Comparison of ENCODE assay signal across 8 cellular contexts in genomic region chr13:79405501-79405830, GRCh38. TPM values are rescaled to one million over a fixed set of nuclear protein-coding genes. Genes with fewer than 3 reads are reported as not detected.
A peak's percentile ranks its signal among the peaks of the same experiment; 100 is the strongest.
DNase-seq lines count a peak whose midpoint lies in the region; ATAC-seq, FAIRE-seq and TF ChIP-seq lines count a peak whose summit lies in the region.

No MANE protein-coding gene starts in this region.

- CTCF ChIA-PET in A549 (lab: Yijun Ruan, JAX) = interaction anchor here (1.7 kb wide), 1 partner anchor 18 kb away, joined by 3 read pairs; no protein-coding TSS in a partner anchor

- H3K4me1 ChIP-seq in A549 (peaks cover 41% of the 10 kb centered on the region), iPS-18a (ENCODE audit: control insufficient read depth, low read depth, low read length) (peaks cover 29% of the 10 kb centered on the region)

- H3K27me3 ChIP-seq in SU-DHL-6 (ENCODE audit: low read length) (no peaks in the 10 kb centered on the region), iPS-18a (ENCODE audit: control insufficient read depth, insufficient read depth, low read length) (no peaks in the 10 kb centered on the region)

- H3K4me2 ChIP-seq in A549 = peak overlapping the region; percentile 96
- H3K4me2 ChIP-seq in SU-DHL-6 (ENCODE audit: low read depth, low read length, poor library complexity, severe bottlenecking) = peak overlapping the region; percentile 97

- POLR2A ChIA-PET in A549 (lab: Yijun Ruan, JAX) = interaction anchor here (0.6 kb wide), 1 partner anchor 345 kb away, joined by 6 read pairs; no protein-coding TSS in a partner anchor

- ATAC-seq in A549 (peak; percentile 74 to 85), GM18909 (IDR thresholded peaks at IDR 0.05; ENCODE audit: poor library complexity, unreplicated experiment) (peak; percentile 46), HG03139 (IDR thresholded peaks at IDR 0.05; ENCODE audit: unreplicated experiment) (peak; percentile 6)

- H3K4me3 ChIP-seq in A549 (peak overlapping the region; percentile 82), SU-DHL-6 (ENCODE audit: insufficient read depth, low read length, poor library complexity, severe bottlenecking) (peak overlapping the region; percentile 72), iPS-18a (ENCODE audit: low read length) (peak overlapping the region; percentile 77)

- no peak for TF ChIP-seq CTCF in A549 (IDR thresholded peaks at IDR 0.05)
- no peak for TF ChIP-seq CTCF in SU-DHL-6 (IDR thresholded peaks at IDR 0.05; ENCODE audit: insufficient read depth, low read length, poor library complexity, severe bottlenecking)
- no peak for TF ChIP-seq CTCF in GM13977 (IDR thresholded peaks at IDR 0.05; ENCODE audit: extremely low read depth, insufficient read depth, missing control alignments)

- no peak for TF ChIP-seq RAD21 in A549 (conservative IDR thresholded peaks at IDR 0.05 in 1 of 2, IDR thresholded peaks at IDR 0.05 in 1 of 2)

- in situ Hi-C loops in GM13977 (cut with MboI; ENCODE audit: low pct_unique_long_range_greater_than_20kb, low sequenced_read_pairs, unreplicated experiment) = no loop called here

- H3K9me3 ChIP-seq in A549 (no peaks in the 10 kb centered on the region), SU-DHL-6 (ENCODE audit: insufficient read depth, low read length) (no peaks in the 10 kb centered on the region), iPS-18a (ENCODE audit: control insufficient read depth, low read depth, low read length) (no peaks in the 10 kb centered on the region)

- no peak for TF ChIP-seq POLR2A in A549 (IDR thresholded peaks at IDR 0.05; ENCODE audit: low read length)

- H3K27ac ChIP-seq in A549 = peak overlapping the region; percentile 94 to 100
- H3K27ac ChIP-seq in SU-DHL-6 (ENCODE audit: low read depth, low read length) = peak overlapping the region; percentile 90
- peak overlapping the region; percentile 72 for H3K27ac ChIP-seq in iPS-18a (ENCODE audit: low read length)
- peak overlapping the region; percentile 94 for H3K27ac ChIP-seq in substantia nigra (ENCODE audit: low read depth, low read length, poor library complexity, severe bottlenecking)

- no peaks in the 10 kb centered on the region for H3K9me2 ChIP-seq in SU-DHL-6 (replicated peaks; ENCODE audit: insufficient read depth, low read length)

- no peak for TF ChIP-seq EP300 in A549 (IDR thresholded peaks at IDR 0.05)

- H3K36me3 ChIP-seq in SU-DHL-6 (ENCODE audit: low read length) (peaks cover 12% of the 10 kb centered on the region), iPS-18a (ENCODE audit: control insufficient read depth, low read depth, low read length) (no peaks in the 10 kb centered on the region)

- no peak for FAIRE-seq in A549 (lab: Jason Lieb, UNC)

- 0% methylated on average over 8 of the region's 19 CpGs for WGBS in A549 (ENCODE audit: missing lambda C conversion rate)

- peaks cover 30% of the 10 kb centered on the region for H3F3A ChIP-seq in SU-DHL-6 (ENCODE audit: insufficient read depth)

- peak overlapping the region; percentile 82 for H2AFZ ChIP-seq in SU-DHL-6 (ENCODE audit: low read depth, low read length, severe bottlenecking)

- H3K9ac ChIP-seq in SU-DHL-6 (ENCODE audit: low read length) (peak overlapping the region; percentile 96), iPS-18a (ENCODE audit: low read length) (peak overlapping the region; percentile 98)

- peaks cover 29% of the 10 kb centered on the region for H4K20me1 ChIP-seq in SU-DHL-6 (ENCODE audit: low read depth, low read length)

- DNase-seq in A549 (ENCODE audit: low read depth in 1 of 2, low spot score in 1 of 2) (peak; percentile 19 to 25), substantia nigra (lab: John Stamatoyannopoulos, UW) (peak in 12 of 49 donors; percentile 7 to 64 (median 38)), GM13977 (ENCODE audit: low spot score) (no peak)
- DNase-seq in activated CD8-positive, alpha-beta memory T cell treated with anti-CD3 and anti-CD28 coated beads for 24 hours = no peak

- peaks cover 71% of the 10 kb centered on the region for H3K79me2 ChIP-seq in SU-DHL-6 (ENCODE audit: insufficient read depth, low read length)

TF ChIP-seq in A549, 52 proteins besides CTCF, POLR2A, EP300 and RAD21:
- TF ChIP-seq MAX (IDR thresholded peaks at IDR 0.05) = no peak
- TF ChIP-seq KDM5A (IDR thresholded peaks at IDR 0.05) = 0 out of 2 replicates have a peak, but pooled peaks have one; percentile 10
- TF ChIP-seq PHF8 (IDR thresholded peaks at IDR 0.05; ENCODE audit: borderline replicate concordance, low read depth) = 0 out of 2 replicates have a peak, but pooled peaks have one; percentile 12

RNA-seq across cellular contexts. Expression of gene RBM26, which starts 0.6 kb away (rescaled TPM):
- polyA plus RNA-seq in A549 (2011; rRNA removed) = 25.3 and 29.5 TPM in 2 replicates
- polyA plus RNA-seq in A549 (2012; cell fraction: cytosol; rRNA removed) = 6.4 TPM in 2 replicates
- polyA plus RNA-seq in A549 (2012; cell fraction: nucleus; rRNA removed) = 10.4 and 16.9 TPM in 2 replicates
- 27.7 to 29.7 TPM (median 29.4 TPM) in 3 replicates for polyA plus RNA-seq in A549 (2017; fragmentation: RNase III; extraction: RNeasy Plus Mini Kit Qiagen cat#74134 plus additional on column Dnase treatment)
- 12.3 and 14.5 TPM in 2 replicates for polyA minus RNA-seq in A549 (2011; rRNA and poly(A)+ RNA removed)

Comparison
In these comparisons a context has a peak if more than half of its experiments do, and no peak if none do; other contexts are left out.
1. ATAC-seq: peak in every context shown above with its lines; median percentile 80 in A549; 46 in GM18909; 6 in HG03139.
2. DNase-seq: peak in A549 (2 of 2); none in activated CD8-positive, alpha-beta memory T cell treated with anti-CD3 and anti-CD28 coated beads for 24 hours (single experiment) and GM13977 (single experiment).
3. Peak in every context shown above with its lines, with median percentiles within 50 percentile points of each other: H3K27ac ChIP-seq and H3K4me3 ChIP-seq.